ENCODE assay signal across 8 cellular contexts in the genomic region with DNA sequence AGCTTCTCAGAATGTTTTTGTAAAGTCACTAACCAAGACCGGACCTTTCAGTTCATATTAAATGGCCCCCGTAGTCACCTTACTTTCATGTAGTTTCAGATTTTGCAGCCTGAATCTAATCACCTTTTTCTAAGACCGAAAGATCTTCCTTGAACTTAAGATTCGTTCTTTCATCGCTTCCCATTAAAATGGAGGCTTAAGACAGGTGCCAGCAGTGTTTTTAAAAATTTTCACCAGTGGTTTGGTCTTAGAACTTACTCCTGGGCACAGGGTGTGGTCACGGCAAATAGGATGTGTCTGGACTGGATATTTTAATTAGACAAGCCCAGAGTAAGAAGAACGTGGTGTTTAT. TPM values are rescaled to one million over a fixed set of nuclear protein-coding genes. Genes with fewer than 3 reads are reported as not detected.
DNase-seq lines count a peak whose midpoint lies in the region; ATAC-seq, FAIRE-seq and TF ChIP-seq lines count a peak whose summit lies in the region.

No MANE protein-coding gene starts in this region.

- H3K27ac ChIP-seq in adrenal gland (peak overlapping the region; percentile 90 to 98 (median 95)), keratinocyte (ENCODE audit: control insufficient read depth, insufficient read depth, low read length) (peak overlapping the region; percentile 99), stomach (peak overlapping the region; percentile 96 to 99 (median 97))

- no peak for DNase-seq in activated naive CD4-positive, alpha-beta T cell treated with anti-CD3 and anti-CD28 coated beads for 36 hours
- DNase-seq in activated naive CD4-positive, alpha-beta T cell (lab: John Stamatoyannopoulos, UW) = no peak
- DNase-seq in adrenal gland = peak in 1 of 7 donors; percentile 8
- no peak for DNase-seq in keratinocyte (ENCODE audit: low read depth, low spot score)
- DNase-seq in stomach = no peak
- DNase-seq in frontal cortex (ENCODE audit: low spot score in 2 of 2) = no peak
- DNase-seq in stimulated activated CD4-positive, alpha-beta T cell treated with anti-CD3 and anti-CD28 coated beads, Interleukin-2, amount 100 ng/mL, for 24 hours = no peak

- H3K36me3 Mint-ChIP-seq in activated naive CD4-positive, alpha-beta T cell treated with anti-CD3 and anti-CD28 coated beads for 36 hours (ENCODE audit: low read depth) = peaks cover 55% of the 10 kb centered on the region

- H3K27me3 ChIP-seq in adrenal gland (no peaks in the 10 kb centered on the region), keratinocyte (ENCODE audit: control insufficient read depth, extremely low read depth, insufficient read depth, low read length) (no peaks in the 10 kb centered on the region), stomach (no peaks in the 10 kb centered on the region)

- CTCF ChIA-PET in activated naive CD4-positive, alpha-beta T cell treated with anti-CD3 and anti-CD28 coated beads for 36 hours (lab: Charles Lee) = interaction anchor here (0.8 kb wide), 1 partner anchor 49 kb away, joined by 5 read pairs; no protein-coding TSS in a partner anchor

- intact Hi-C loops in activated naive CD4-positive, alpha-beta T cell treated with anti-CD3 and anti-CD28 coated beads for 36 hours (cut with micrococcal nuclease) = loop anchor here (1.0 to 10.0 kb wide), 8 partner anchors 11 to 567 kb away; a partner anchor contains a TSS
- intact Hi-C loops in adrenal gland (cut with DNase I) (loop anchor here (10.0 kb wide), 1 partner anchor 50 kb away; a partner anchor contains a TSS), stomach (cut with DNase I; ENCODE audit: low total_unique reads) (loop anchor here (5.0 kb wide), 1 partner anchor 42 kb away; no protein-coding TSS in a partner anchor)

- H3K4me3 ChIP-seq in adrenal gland (peak overlapping the region; percentile 25 to 97 (median 68)), keratinocyte (ENCODE audit: control insufficient read depth in 2 of 3, extremely low read depth in 1 of 3, insufficient read depth in 2 of 3, low read depth in 1 of 3, low read length in 3 of 3) (peak overlapping the region; percentile 83 to 100 (median 99)), stomach (peak overlapping the region; percentile 60 to 93 (median 76))

- 0 to 1% (median 1%) methylated on average over 7 of the region's 7 CpGs for WGBS in adrenal gland, 4 donors
- WGBS in stomach, 5 donors = 0 to 1% (median 0%) methylated on average over 7 of the region's 7 CpGs

- dilution Hi-C loops in keratinocyte (cut with MboI; ENCODE audit: extremely low pct_ligation_motif_present, low sequenced_read_pairs) = no loop called here

- H2AFZ ChIP-seq in keratinocyte (ENCODE audit: control insufficient read depth, low read length) = no peak overlapping the region

- no peaks in the 10 kb centered on the region for H3K27me3 Mint-ChIP-seq in activated naive CD4-positive, alpha-beta T cell treated with anti-CD3 and anti-CD28 coated beads for 36 hours (ENCODE audit: low read depth)

- H3K9me3 Mint-ChIP-seq in activated naive CD4-positive, alpha-beta T cell treated with anti-CD3 and anti-CD28 coated beads for 36 hours = no peaks in the 10 kb centered on the region

- peak overlapping the region; percentile 98 for H3K27ac Mint-ChIP-seq in activated naive CD4-positive, alpha-beta T cell treated with anti-CD3 and anti-CD28 coated beads for 36 hours

- no peaks in the 10 kb centered on the region for H3K9me3 ChIP-seq in adrenal gland (replicated peaks in 1 of 3)
- no peaks in the 10 kb centered on the region for H3K9me3 ChIP-seq in keratinocyte (ENCODE audit: control insufficient read depth, low read depth, low read length)
- no peaks in the 10 kb centered on the region for H3K9me3 ChIP-seq in stomach

- peaks cover 59% of the 10 kb centered on the region for H3K79me2 ChIP-seq in keratinocyte (ENCODE audit: control insufficient read depth, insufficient read depth, low read length)

- H3K4me1 ChIP-seq in adrenal gland (replicated peaks in 1 of 2) = peaks cover 34% of the 10 kb centered on the region in 2 donors
- peaks cover 43% of the 10 kb centered on the region for H3K4me1 ChIP-seq in keratinocyte (ENCODE audit: control insufficient read depth, extremely low read depth, insufficient read depth, low read length)
- H3K4me1 ChIP-seq in stomach = peaks cover 30 to 52% (median 43%) of the 10 kb centered on the region in 4 donors

- peak overlapping the region; percentile 92 for H3K4me3 Mint-ChIP-seq in activated naive CD4-positive, alpha-beta T cell treated with anti-CD3 and anti-CD28 coated beads for 36 hours

- H4K20me1 ChIP-seq in keratinocyte (ENCODE audit: control insufficient read depth, extremely low read depth, insufficient read depth, low read length) = peaks cover 51% of the 10 kb centered on the region

- no peak for TF ChIP-seq EP300 in stomach (IDR thresholded peaks at IDR 0.05)

- no peak for TF ChIP-seq POLR2A in adrenal gland (IDR thresholded peaks at IDR 0.05)
- no peak for TF ChIP-seq POLR2A in stomach (IDR thresholded peaks at IDR 0.05)

- peak overlapping the region; percentile 99 for H3K9ac ChIP-seq in keratinocyte (ENCODE audit: control insufficient read depth, extremely low read depth, insufficient read depth, low read length)

- H3K9me1 ChIP-seq in keratinocyte (ENCODE audit: control insufficient read depth, extremely low read depth, insufficient read depth, low read length) = no peaks in the 10 kb centered on the region

- TF ChIP-seq CTCF in adrenal gland (IDR thresholded peaks at IDR 0.05) (no peak), keratinocyte (optimal IDR thresholded peaks at IDR 0.05 in 1 of 3, IDR thresholded peaks at IDR 0.05 in 1 of 3, conservative IDR thresholded peaks at IDR 0.05 in 1 of 3; ENCODE audit: extremely low read depth in 1 of 3, insufficient read depth in 2 of 3, low read length in 3 of 3) (no peak), stomach (IDR thresholded peaks at IDR 0.05) (no peak)

- H3K4me2 ChIP-seq in keratinocyte (ENCODE audit: control insufficient read depth, extremely low read depth, insufficient read depth, low read depth, low read length) = peak overlapping the region; percentile 29

- no peak for ATAC-seq in GM21723 (IDR thresholded peaks at IDR 0.05; ENCODE audit: unreplicated experiment)

- H3K36me3 ChIP-seq in adrenal gland (replicated peaks in 1 of 2) = peaks cover 0 to 32% of the 10 kb centered on the region in 2 donors
- H3K36me3 ChIP-seq in keratinocyte (ENCODE audit: control insufficient read depth in 2 of 2, extremely low read depth in 1 of 2, insufficient read depth in 2 of 2, low read length in 2 of 2) = peaks cover 7 to 39% of the 10 kb centered on the region in 2 experiments
- H3K36me3 ChIP-seq in stomach = peaks cover 33 to 35% (median 33%) of the 10 kb centered on the region in 4 donors

- H3K4me1 Mint-ChIP-seq in activated naive CD4-positive, alpha-beta T cell treated with anti-CD3 and anti-CD28 coated beads for 36 hours (ENCODE audit: low read depth) = peaks cover 37% of the 10 kb centered on the region

- FAIRE-seq in keratinocyte (lab: Jason Lieb, UNC) = no peak
- FAIRE-seq in frontal cortex (lab: Jason Lieb, UNC) = no peak

RNA-seq across cellular contexts. Expression of a gene that starts 0.6 kb away (rescaled TPM):
- total RNA-seq in activated naive CD4-positive, alpha-beta T cell treated with anti-CD3 and anti-CD28 coated beads for 36 hours = 100 to 1,000 TPM; 250 to 269 TPM
- total RNA-seq in adrenal gland (100 to 1,000 TPM in 6 of 8 donors, 10 to 100 TPM in 2; 28.9 to 291 (median 123) TPM), stomach (100 to 1,000 TPM in 4 of 5 donors, 10 to 100 TPM in 1; 77.2 to 250 (median 145) TPM), frontal cortex (217 TPM)
- polyA plus RNA-seq in adrenal gland (100 to 1,000 TPM in 1 of 3 donors, 10 to 100 TPM in 2; 87.8 to 290 (median 92.4) TPM), keratinocyte (194 to 481 TPM (median 398 TPM) in 3 replicates), stomach (100 to 1,000 TPM; 130 to 179 (median 146) TPM)
- polyA plus RNA-seq in keratinocyte (2011; ENCODE audit: low read depth) = 153 TPM
- 246 and 325 TPM in 2 replicates for polyA plus RNA-seq in keratinocyte (2011; cell fraction: cytosol; rRNA removed)
- 255 and 329 TPM in 2 replicates for polyA plus RNA-seq in keratinocyte (2011; cell fraction: nucleus; rRNA removed)
- polyA plus RNA-seq in keratinocyte (2012; ENCODE audit: low replicate concordance) = 149 and 383 TPM in 2 replicates
- 45.9 to 202 TPM (median 113 TPM) in 3 replicates for polyA minus RNA-seq in keratinocyte
- 38.2 TPM for polyA minus RNA-seq in keratinocyte (2011; cell fraction: cytosol; rRNA and poly(A)+ RNA removed)
- polyA minus RNA-seq in keratinocyte (2011; cell fraction: nucleus; rRNA and poly(A)+ RNA removed) = 63.2 and 99.1 TPM in 2 replicates

RNA-seq across cellular contexts. Expression of a gene that starts 47.5 kb away (rescaled TPM):
- total RNA-seq in activated naive CD4-positive, alpha-beta T cell treated with anti-CD3 and anti-CD28 coated beads for 36 hours = 10 to 100 TPM; 23.6 to 24.4 TPM
- total RNA-seq in adrenal gland (10 to 100 TPM in 6 of 8 donors, 1 to 10 TPM in 2; 7.4 to 21.3 (median 12.1) TPM), stomach (10 to 100 TPM; 20.4 to 63.7 (median 26.3) TPM), frontal cortex (9.8 TPM)
- polyA plus RNA-seq in adrenal gland (10 to 100 TPM; 13.9 to 17.8 (median 16.6) TPM), keratinocyte (16.1 to 28.4 TPM (median 24.4 TPM) in 3 replicates), stomach (10 to 100 TPM; 14.1 to 24.9 (median 19.1) TPM)
- polyA plus RNA-seq in keratinocyte (2011; ENCODE audit: low read depth) = 28.7 TPM
- polyA plus RNA-seq in keratinocyte (2011; cell fraction: cytosol; rRNA removed) = 19.3 and 33.2 TPM in 2 replicates
- 44.1 and 53.0 TPM in 2 replicates for polyA plus RNA-seq in keratinocyte (2011; cell fraction: nucleus; rRNA removed)
- polyA plus RNA-seq in keratinocyte (2012; ENCODE audit: low replicate concordance) = 25.6 and 26.2 TPM in 2 replicates
- polyA minus RNA-seq in keratinocyte = 11.6 to 19.2 TPM (median 13.8 TPM) in 3 replicates
- polyA minus RNA-seq in keratinocyte (2011; cell fraction: cytosol; rRNA and poly(A)+ RNA removed) = 9.2 TPM
- polyA minus RNA-seq in keratinocyte (2011; cell fraction: nucleus; rRNA and poly(A)+ RNA removed) = 12.9 and 26.6 TPM in 2 replicates
